ENCODE assay signal across 9 cellular contexts in the genomic region with DNA sequence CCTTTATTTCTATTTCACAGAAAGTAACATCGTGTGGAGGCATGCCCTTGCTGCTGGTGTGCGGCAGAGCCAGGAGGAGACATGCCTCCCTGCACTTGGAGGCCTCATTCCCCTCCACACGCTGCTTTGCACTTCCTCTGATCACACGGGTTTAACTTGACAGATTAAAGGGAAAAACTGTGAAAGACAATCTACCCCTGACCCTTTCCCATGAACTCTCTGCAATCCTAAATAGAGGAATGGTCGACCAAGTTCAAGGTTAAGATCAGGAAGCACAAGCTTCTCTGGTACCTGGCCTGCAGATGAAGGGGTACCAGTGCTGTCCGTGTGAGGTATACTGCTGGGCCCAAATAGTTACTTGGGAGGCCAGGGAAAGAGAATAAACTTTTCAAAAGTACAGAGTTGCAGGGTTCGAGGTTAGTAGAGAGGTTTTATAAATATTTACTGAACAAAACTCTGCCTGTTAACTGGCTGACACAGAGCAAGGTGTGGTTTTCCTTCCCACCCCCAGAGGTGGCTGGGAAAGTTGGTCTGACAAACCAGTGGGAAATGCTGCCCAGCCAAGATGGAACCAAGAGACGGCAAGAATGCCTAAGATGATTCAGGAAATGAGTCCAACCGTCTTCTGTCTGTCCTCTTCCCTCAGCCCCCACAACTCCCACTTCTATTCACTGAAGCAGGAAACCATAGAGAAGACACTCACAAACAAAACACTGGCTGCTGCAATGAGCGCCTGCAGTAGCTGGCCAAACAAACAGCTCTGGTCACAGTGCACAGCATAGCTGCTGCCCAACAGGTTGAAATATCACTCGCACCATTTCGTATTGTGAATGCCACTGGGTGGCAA.
A peak's percentile ranks its signal among the peaks of the same experiment; 100 is the strongest.
DNase-seq lines count a peak whose midpoint lies in the region; ATAC-seq and TF ChIP-seq lines count a peak whose summit lies in the region.
"Had no signal": no experiment of that assay in that cellular context is flagged by ENCODE, and none has a peak within 500 bp of the region (broad histone marks: within the 10 kb centered on the region; RNA-seq: fewer than 3 reads in every experiment).

No MANE protein-coding gene starts in this region.

- no peak overlapping the region for H3K4me3 ChIP-seq in fibroblast of pulmonary artery (replicated peaks; ENCODE audit: low read depth, low read length)

- intact Hi-C loops in head of caudate nucleus (cut with DNase I): no loop called here

- peak; percentile 79 for DNase-seq in A172 (ENCODE audit: low spot score)
- peak; percentile 59 for DNase-seq in NAMALWA (ENCODE audit: low spot score)
- peak; percentile 91 for DNase-seq in fibroblast of pulmonary artery (ENCODE audit: low read depth)
- no peak for DNase-seq in iPS-NIHi7 (ENCODE audit: extremely low spot score)
- DNase-seq in DMS53 treated with DMSO at 0.1 percent for 48 hours (lab: John Stamatoyannopoulos, UW; ENCODE audit: unreplicated experiment): no peak
- no peak for DNase-seq in head of caudate nucleus
- DNase-seq: stimulated activated CD4-positive, alpha-beta T cell treated with anti-CD3 and anti-CD28 coated beads, Interleukin-12 subunit alpha, Interleukin-12 subunit beta, amount 100 ng/mL, for 4 hours had no signal

- TF ChIP-seq CTCF in fibroblast of pulmonary artery (IDR thresholded peaks at IDR 0.05; ENCODE audit: low read length, missing control alignments): no peak

- peak; percentile 70 for ATAC-seq in GM19467 (IDR thresholded peaks at IDR 0.05; ENCODE audit: unreplicated experiment)
- no peak for ATAC-seq in HG03139 (IDR thresholded peaks at IDR 0.05; ENCODE audit: unreplicated experiment)

Comparison
In these comparisons a context has a peak if more than half of its experiments do, and no peak if none do; other contexts are left out.
1. DNase-seq: peak in A172 (single experiment), NAMALWA (single experiment) and fibroblast of pulmonary artery (single experiment); none in iPS-NIHi7 (single experiment), DMS53 treated with DMSO at 0.1 percent for 48 hours (single experiment) and head of caudate nucleus (0 of 42).